ENCODE assay signal across 16 cellular contexts in genomic region chr7:28103984-28104628, GRCh38.
A peak's percentile ranks its signal among the peaks of the same experiment; 100 is the strongest.
DNase-seq lines count a peak whose midpoint lies in the region; ATAC-seq, FAIRE-seq and TF ChIP-seq lines count a peak whose summit lies in the region.
"Had no signal": no experiment of that assay in that cellular context is flagged by ENCODE, and none has a peak within 500 bp of the region (broad histone marks: within the 10 kb centered on the region; RNA-seq: fewer than 3 reads in every experiment).

No MANE protein-coding gene starts in this region.

- H3K27me3 Mint-ChIP-seq in GM23338 (ENCODE audit: insufficient read depth, low read depth, poor library complexity) = peaks cover 4% of the 10 kb centered on the region
- H3K27me3 Mint-ChIP-seq in H9 (ENCODE audit: low read depth) = no peaks in the 10 kb centered on the region

- H3K4me2 ChIP-seq in GM23338 (no peak overlapping the region), H9 (ENCODE audit: insufficient read depth, insufficient read length, low read length) (no peak overlapping the region)

- H3K4me3 Mint-ChIP-seq in GM23338 (no peak overlapping the region), H9 (no peak overlapping the region)
- H3K4me3 Mint-ChIP-seq: activated naive CD4-positive, alpha-beta T cell treated with anti-CD3 and anti-CD28 coated beads for 36 hours; CD8-positive, alpha-beta memory T cell had no signal

- no peaks in the 10 kb centered on the region for H3F3A ChIP-seq in GM23338 (replicated peaks; ENCODE audit: low read depth)

- TF ChIP-seq POLR2A in sigmoid colon (IDR thresholded peaks at IDR 0.05) = no peak

- no peak for TF ChIP-seq EP300 in sigmoid colon (IDR thresholded peaks at IDR 0.05)

- peaks cover 24% of the 10 kb centered on the region for H3K4me1 ChIP-seq in GM23338 (ENCODE audit: insufficient read depth)
- H3K4me1 ChIP-seq in sigmoid colon = peaks cover 0 to 94% (median 72%) of the 10 kb centered on the region in 4 donors
- H3K4me1 ChIP-seq in H9 (ENCODE audit: insufficient read depth, low read length) = peaks cover 3% of the 10 kb centered on the region; the same call in 1 of the 2 replicates

- no peak overlapping the region for H3K14ac ChIP-seq in H9 (ENCODE audit: insufficient read depth, low read length)

- H3K18ac ChIP-seq in H9 (ENCODE audit: insufficient read length, low read depth, low read length) = no peak overlapping the region

- H2BK120ac ChIP-seq in H9 (ENCODE audit: low read depth, low read length, poor library complexity, severe bottlenecking) = no peak overlapping the region

- H3K79me2 ChIP-seq in GM23338 (replicated peaks; ENCODE audit: insufficient read depth) = peaks cover 47% of the 10 kb centered on the region
- H3K79me2 ChIP-seq in H9 (ENCODE audit: insufficient read depth, low read length) = 0 out of 2 replicates have a peak, but pooled peaks cover 3% of the 10 kb centered on the region

- no peak overlapping the region for H2BK5ac ChIP-seq in H9 (ENCODE audit: insufficient read length, low read length)

- no peak for ATAC-seq in GM23338
- peak; percentile 10 for ATAC-seq in left ventricle myocardium superior

- H3K79me1 ChIP-seq in H9 (ENCODE audit: insufficient read depth, low read depth, low read length, poor library complexity, severe bottlenecking) = no peaks in the 10 kb centered on the region

- no peaks in the 10 kb centered on the region for H3K27me3 ChIP-seq in GM23338 (ENCODE audit: insufficient read depth)
- H3K27me3 ChIP-seq in sigmoid colon = no peaks in the 10 kb centered on the region
- no peaks in the 10 kb centered on the region for H3K27me3 ChIP-seq in H9 (ENCODE audit: insufficient read depth, low read length)
- H3K27me3 ChIP-seq: esophagus squamous epithelium, suprapubic skin had no signal

- TF ChIP-seq CTCF in GM23338 (conservative IDR thresholded peaks at IDR 0.05; ENCODE audit: low read depth in 2 of 2) = no peak
- no peak for TF ChIP-seq CTCF in sigmoid colon (IDR thresholded peaks at IDR 0.05)
- TF ChIP-seq CTCF in H9 (conservative IDR thresholded peaks at IDR 0.05) = no peak

- H2AFZ ChIP-seq in GM23338 (no peak overlapping the region), H9 (ENCODE audit: low read length) (no peak overlapping the region)

- no peak overlapping the region for H3K4ac ChIP-seq in H9 (ENCODE audit: low read depth, low read length)

- no peaks in the 10 kb centered on the region for H3K36me3 Mint-ChIP-seq in GM23338 (ENCODE audit: low read depth)
- H3K36me3 Mint-ChIP-seq in H9 (ENCODE audit: insufficient read depth in 1 of 3, low read depth in 3 of 3) = no peaks in the 10 kb centered on the region

- no peak overlapping the region for H4K91ac ChIP-seq in H9 (ENCODE audit: insufficient read length, low read depth, low read length)

- H3K27ac ChIP-seq in GM23338 (ENCODE audit: low read depth) (no peak overlapping the region), sigmoid colon (peak overlapping the region in 3 of 4 donors; percentile 72 to 79 (median 73)), H9 (ENCODE audit: insufficient read length, low read depth, low read length) (no peak overlapping the region)
- H3K27ac ChIP-seq: esophagus squamous epithelium, suprapubic skin had no signal

- H2BK20ac ChIP-seq in H9 (ENCODE audit: low read depth, low read length, poor library complexity, severe bottlenecking) = no peak overlapping the region

- no peak overlapping the region for H2BK15ac ChIP-seq in H9 (ENCODE audit: low read depth, low read length)

- 54 to 72% methylated on average over 3 of the region's 3 CpGs for WGBS in sigmoid colon, 2 donors
- no CpG with 5 or more reads among the region's 3 CpGs for WGBS in H9 (ENCODE audit: extremely low coverage, insufficient read length, low lambda C conversion rate)

- intact Hi-C loops in left ventricle myocardium superior (cut with micrococcal nuclease) (loop anchor here (10.0 kb wide), 1 partner anchor 71 kb away; no protein-coding TSS in a partner anchor), sigmoid colon (cut with DNase I) (no loop called here)

- in situ Hi-C loops in G401 (cut with HindIII; ENCODE audit: low sequenced_read_pairs) = no loop called here

- H3K9me3 Mint-ChIP-seq in GM23338 (no peaks in the 10 kb centered on the region), H9 (no peaks in the 10 kb centered on the region)
- H3K9me3 Mint-ChIP-seq: activated naive CD4-positive, alpha-beta T cell treated with anti-CD3 and anti-CD28 coated beads for 36 hours; CD8-positive, alpha-beta memory T cell had no signal

- no peak overlapping the region for H2AK5ac ChIP-seq in H9 (ENCODE audit: insufficient read length, low read length)

- H3K4me1 Mint-ChIP-seq in GM23338 (peaks cover 25% of the 10 kb centered on the region), H9 (peaks cover 7 to 34% of the 10 kb centered on the region in 2 experiments; a peak in 3 of 4 replicates)

- no peak overlapping the region for H2BK12ac ChIP-seq in H9 (ENCODE audit: insufficient read length, low read depth, low read length)

- H3K23ac ChIP-seq in H9 (ENCODE audit: insufficient read length, low read depth, low read length) = no peak overlapping the region

- no peak overlapping the region for H3K9ac ChIP-seq in H9 (ENCODE audit: extremely low read depth, insufficient read length, low read length)

- H3K4me3 ChIP-seq in GM23338 = no peak overlapping the region
- H3K4me3 ChIP-seq in sigmoid colon = no peak overlapping the region
- H3K4me3 ChIP-seq: esophagus squamous epithelium, suprapubic skin had no signal

- H4K20me1 ChIP-seq in GM23338 (replicated peaks; ENCODE audit: insufficient read depth) = no peaks in the 10 kb centered on the region
- H4K20me1 ChIP-seq in H9 (ENCODE audit: control insufficient read depth, insufficient read depth, insufficient read length) = no peaks in the 10 kb centered on the region

- H3K23me2 ChIP-seq in H9 (ENCODE audit: insufficient read length, low read depth, low read length, poor library complexity, severe bottlenecking) = no peaks in the 10 kb centered on the region

- H3T11ph ChIP-seq in H9 (ENCODE audit: low read length) = no peak overlapping the region

- no peak for DNase-seq in GM23338 (ENCODE audit: low spot score)
- DNase-seq in RCC 7860 (ENCODE audit: low spot score) = peak; percentile 22
- peak; percentile 42 for DNase-seq in left ventricle myocardium superior
- DNase-seq in sigmoid colon = no peak
- DNase-seq in G401 (ENCODE audit: low spot score) = no peak
- DNase-seq in H9 = no peak
- no peak for DNase-seq in RPMI8226
- no peak for DNase-seq in HCEC 1CT
- DNase-seq: activated CD8-positive, alpha-beta memory T cell treated with anti-CD3 and anti-CD28 coated beads for 24 hours; activated naive CD4-positive, alpha-beta T cell treated with anti-CD3 and anti-CD28 coated beads for 36 hours; CD8-positive, alpha-beta memory T cell; central memory CD4-positive, alpha-beta T cell; esophagus squamous epithelium; NCI-H1048; NCI-H446 had no signal

- H3K56ac ChIP-seq in H9 (ENCODE audit: insufficient read length, low read depth, low read length) = no peak overlapping the region

- H4K5ac ChIP-seq in H9 (ENCODE audit: insufficient read length, low read depth, low read length) = no peak overlapping the region

- FAIRE-seq in RCC 7860 (lab: Jason Lieb, UNC) = no peak

- H3K27ac Mint-ChIP-seq in GM23338 (0 out of 2 replicates have a peak overlapping the region, but pooled peaks have one; percentile 5), H9 (no peak overlapping the region; a peak in 1 of 7 replicates)
- H3K27ac Mint-ChIP-seq: activated naive CD4-positive, alpha-beta T cell treated with anti-CD3 and anti-CD28 coated beads for 36 hours had no signal

- H3K36me3 ChIP-seq in GM23338 (ENCODE audit: insufficient read depth) = no peaks in the 10 kb centered on the region
- no peaks in the 10 kb centered on the region for H3K36me3 ChIP-seq in sigmoid colon
- H3K36me3 ChIP-seq: esophagus squamous epithelium, suprapubic skin had no signal

- no peak overlapping the region for H4K8ac ChIP-seq in H9 (replicated peaks; ENCODE audit: insufficient read length, low read depth, low read length)

- no peaks in the 10 kb centered on the region for H3K9me3 ChIP-seq in sigmoid colon
- H3K9me3 ChIP-seq in H9 (ENCODE audit: control insufficient read depth, low read depth, low read length) = no peaks in the 10 kb centered on the region
- H3K9me3 ChIP-seq: esophagus squamous epithelium, suprapubic skin had no signal

- peaks cover 3% of the 10 kb centered on the region; the same call in 1 of the 2 replicates for H3K9me2 ChIP-seq in GM23338 (ENCODE audit: insufficient read depth)

TF ChIP-seq in GM23338, 12 proteins besides CTCF, POLR2A, EP300 and RAD21:
- TF ChIP-seq CREB1 (CRISPR knock-in tag; IDR thresholded peaks at IDR 0.05; ENCODE audit: low read depth) = no peak
- TF ChIP-seq, protein P1, sequence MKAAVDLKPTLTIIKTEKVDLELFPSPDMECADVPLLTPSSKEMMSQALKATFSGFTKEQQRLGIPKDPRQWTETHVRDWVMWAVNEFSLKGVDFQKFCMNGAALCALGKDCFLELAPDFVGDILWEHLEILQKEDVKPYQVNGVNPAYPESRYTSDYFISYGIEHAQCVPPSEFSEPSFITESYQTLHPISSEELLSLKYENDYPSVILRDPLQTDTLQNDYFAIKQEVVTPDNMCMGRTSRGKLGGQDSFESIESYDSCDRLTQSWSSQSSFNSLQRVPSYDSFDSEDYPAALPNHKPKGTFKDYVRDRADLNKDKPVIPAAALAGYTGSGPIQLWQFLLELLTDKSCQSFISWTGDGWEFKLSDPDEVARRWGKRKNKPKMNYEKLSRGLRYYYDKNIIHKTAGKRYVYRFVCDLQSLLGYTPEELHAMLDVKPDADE (IDR thresholded peaks at IDR 0.05) = no peak

Comparison
In these comparisons a context has a peak if more than half of its experiments do, and no peak if none do; other contexts are left out.
1. DNase-seq: peak in RCC 7860 (single experiment) and left ventricle myocardium superior (single experiment); none in GM23338 (single experiment), sigmoid colon (single experiment), G401 (single experiment), H9 (single experiment), RPMI8226 (single experiment) and HCEC 1CT (single experiment).
2. H3K27ac ChIP-seq: peak in sigmoid colon (3 of 4); none in GM23338 (single experiment) and H9 (single experiment).